22 cellular contexts compared by ENCODE assay signal in the genomic region with DNA sequence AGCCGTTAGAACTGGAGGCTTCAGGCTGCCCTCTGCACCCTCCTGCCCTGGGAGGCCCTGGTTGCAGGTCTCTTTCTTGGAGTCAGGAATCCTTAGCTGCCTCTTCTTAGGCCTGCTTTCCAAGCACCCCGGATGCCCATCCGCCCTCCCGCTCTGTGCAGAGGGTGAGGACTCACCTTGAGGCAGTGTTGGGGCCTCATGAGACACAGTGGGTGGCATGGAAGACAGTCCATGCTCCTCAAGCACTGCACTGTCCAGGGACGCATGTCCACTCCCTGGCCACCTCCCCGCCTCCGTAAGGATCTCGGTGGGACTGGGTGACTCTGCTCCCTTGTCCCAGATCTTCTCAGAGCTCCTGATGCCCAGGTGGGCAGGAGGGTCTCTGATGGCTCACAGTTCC.
"Had no signal": no experiment of that assay in that cellular context is flagged by ENCODE, and none has a peak within 500 bp of the region (broad histone marks: within the 10 kb centered on the region; RNA-seq: fewer than 3 reads in every experiment).

No MANE protein-coding gene starts in this region.

- H3K36me3 Mint-ChIP-seq: immature natural killer cell; naive B cell; stimulated activated naive B cell treated with anti-CD40 and anti-IgM and Interleukin-4, amounts not matched to agents 10 μg/mL and 1 μg/mL and 100 μg/mL, for 72 hours had no signal

- H3K9me3 Mint-ChIP-seq: central memory CD8-positive, alpha-beta T cell; immature natural killer cell; stimulated activated naive B cell treated with anti-CD40 and anti-IgM and Interleukin-4, amounts not matched to agents 10 μg/mL and 1 μg/mL and 100 μg/mL, for 72 hours; stimulated activated naive CD8-positive, alpha-beta T cell treated with anti-CD3 and anti-CD28 coated beads, Interleukin-15, amount 100 ng/mL, for 72 hours had no signal

- DNase-seq: cortex of kidney; dorsolateral prefrontal cortex; effector CD8-positive, alpha-beta T cell; foreskin fibroblast; immature natural killer cell; left ventricle myocardium inferior; mesenchymal stem cell; midbrain; naive B cell; right cardiac atrium; spleen; stimulated activated CD4-positive, alpha-beta T cell treated with anti-CD3 and anti-CD28 coated beads, Interleukin-15, amount 100 ng/mL, for 24 hours; stimulated activated CD4-positive, alpha-beta T cell treated with anti-CD3 and anti-CD28 coated beads, Interleukin-1b, Interleukin-23, amount 100 ng/mL, for 48 hours; stimulated activated CD4-positive, alpha-beta T cell treated with anti-CD3 and anti-CD28 coated beads, Interleukin-4, amount 100 ng/mL, for 24 hours; stimulated activated naive B cell treated with anti-CD40 and anti-IgM and Interleukin-4, amounts not matched to agents 10 μg/mL and 1 μg/mL and 100 μg/mL, for 72 hours; stimulated activated naive CD8-positive, alpha-beta T cell treated with anti-CD3 and anti-CD28 coated beads, Interleukin-15, amount 100 ng/mL, for 72 hours; testis had no signal

- H3K9me3 ChIP-seq: esophagus muscularis mucosa, left ventricle myocardium inferior, ovary, spleen, testis, tibial nerve had no signal

- H3K4me3 Mint-ChIP-seq: central memory CD8-positive, alpha-beta T cell; immature natural killer cell; naive B cell; stimulated activated naive B cell treated with anti-CD40 and anti-IgM and Interleukin-4, amounts not matched to agents 10 μg/mL and 1 μg/mL and 100 μg/mL, for 72 hours; stimulated activated naive CD8-positive, alpha-beta T cell treated with anti-CD3 and anti-CD28 coated beads, Interleukin-15, amount 100 ng/mL, for 72 hours had no signal

- ATAC-seq: stimulated activated naive B cell treated with anti-CD40 and anti-IgM and Interleukin-4, amounts not matched to agents 10 μg/mL and 1 μg/mL and 100 μg/mL, for 72 hours; stimulated activated naive CD8-positive, alpha-beta T cell treated with anti-CD3 and anti-CD28 coated beads, Interleukin-15, amount 100 ng/mL, for 72 hours had no signal

- H3K27ac ChIP-seq: dorsolateral prefrontal cortex, esophagus muscularis mucosa, left ventricle myocardium inferior, ovary, spleen, testis, tibial nerve had no signal

- H3K27ac Mint-ChIP-seq: immature natural killer cell; progenitor cell of endocrine pancreas; stimulated activated naive B cell treated with anti-CD40 and anti-IgM and Interleukin-4, amounts not matched to agents 10 μg/mL and 1 μg/mL and 100 μg/mL, for 72 hours; stimulated activated naive CD8-positive, alpha-beta T cell treated with anti-CD3 and anti-CD28 coated beads, Interleukin-15, amount 100 ng/mL, for 72 hours had no signal

- H3K4me1 ChIP-seq: testis had no signal

- H3K27me3 Mint-ChIP-seq: central memory CD8-positive, alpha-beta T cell had no signal

- H3K27me3 ChIP-seq: dorsolateral prefrontal cortex, ovary, testis, tibial nerve had no signal

- H3K4me1 Mint-ChIP-seq: central memory CD8-positive, alpha-beta T cell had no signal
